Comparison of ENCODE assay signal across 11 cellular contexts in the genomic region with DNA sequence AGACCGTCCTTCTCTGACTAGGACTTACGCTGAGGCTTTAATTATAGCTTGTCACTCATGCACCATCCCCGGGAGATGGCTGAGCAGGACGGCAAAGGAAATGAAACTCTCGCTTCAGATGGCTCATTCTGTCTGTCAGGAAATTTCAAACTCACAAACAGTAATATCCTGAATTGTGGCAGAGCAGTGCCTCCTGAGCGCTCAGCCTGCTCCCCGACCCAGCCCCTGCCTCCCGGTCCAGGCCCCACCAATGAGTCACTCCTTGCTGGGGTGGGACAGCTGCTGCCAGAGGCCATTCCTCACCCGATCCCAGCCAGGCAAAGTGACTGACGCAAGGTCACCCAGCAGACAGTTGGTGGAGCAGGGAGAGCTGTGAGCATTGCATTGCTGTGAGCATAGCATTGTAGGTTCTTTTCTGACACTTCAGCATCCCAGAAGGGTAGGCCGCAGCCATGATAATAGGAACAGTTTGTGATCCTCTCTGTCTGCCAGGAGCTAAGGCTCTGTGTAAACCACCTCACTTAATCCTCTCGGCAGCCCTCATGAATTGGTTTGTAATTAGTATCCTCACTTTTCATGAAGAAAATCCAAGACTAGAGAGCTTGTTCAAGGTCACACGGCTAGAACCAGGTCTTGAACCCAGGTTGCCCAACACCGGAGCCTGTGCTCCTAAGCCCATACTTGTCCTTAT. TPM values are rescaled to one million over a fixed set of nuclear protein-coding genes. Genes with fewer than 3 reads are reported as not detected.
A peak's percentile ranks its signal among the peaks of the same experiment; 100 is the strongest.
DNase-seq lines count a peak whose midpoint lies in the region; ATAC-seq, FAIRE-seq and TF ChIP-seq lines count a peak whose summit lies in the region.
"Had no signal": no experiment of that assay in that cellular context is flagged by ENCODE, and none has a peak within 500 bp of the region (broad histone marks: within the 10 kb centered on the region; RNA-seq: fewer than 3 reads in every experiment).

No MANE protein-coding gene starts in this region.

- H3K4me3 ChIP-seq in GM12878, result no peak overlapping the region; the same call in 1 of the 2 replicates
- H3K4me3 ChIP-seq in upper lobe of right lung, result no peak overlapping the region

- in situ Hi-C loops in ACHN (cut with HindIII; ENCODE audit: low pct_ligation_motif_present, low pct_unique_long_range_greater_than_20kb, low sequenced_read_pairs), result no loop called here
- in situ Hi-C loops in GM12878 (cut with MboI), result no loop called here

- peak; percentile 74 for ATAC-seq in HG03342 (IDR thresholded peaks at IDR 0.05; ENCODE audit: unreplicated experiment)
- peak; percentile 87 for ATAC-seq in GM12878
- ATAC-seq in GM18861 (IDR thresholded peaks at IDR 0.05; ENCODE audit: unreplicated experiment), result no peak
- no peak for ATAC-seq in upper lobe of right lung
- ATAC-seq: natural killer cell had no signal

- WGBS in GM12878 (ENCODE audit: insufficient coverage, insufficient replicate concordance, low lambda C conversion rate, missing lambda C conversion rate), result 32% methylated on average over 14 of the region's 14 CpGs

- BruUV-seq in GM12878 (replicated peaks; lab: Mats Ljungman, UMichigan), result no TSS peak

- DNase-seq in ACHN (peak; percentile 5), GM19239 (ENCODE audit: insufficient read length, low spot score) (peak; percentile 49), GM12878 (ENCODE audit: low read depth, low spot score) (peak; percentile 32), upper lobe of right lung (no peak), GF-D8 (lab: John Stamatoyannopoulos, UW) (no peak)
- no peak for DNase-seq in stimulated activated CD4-positive, alpha-beta T cell treated with anti-CD3 and anti-CD28 coated beads, Interleukin-2, amount 100 ng/mL, for 48 hours
- DNase-seq: amygdala, natural killer cell had no signal

- SMC1A ChIA-PET in GM12878 (lab: Charles Lee; ENCODE audit: uncharacterized antibody, unreplicated experiment), result interaction anchor here (0.5 to 1.3 kb wide), 4 partner anchors 15 to 589 kb away, joined by 3 to 4 read pairs (median 3); no protein-coding TSS in a partner anchor

- FAIRE-seq in GM19239 (lab: Jason Lieb, UNC) (peak; percentile 91), GM12878 (lab: Jason Lieb, UNC) (peak; percentile 84)

- TF ChIP-seq POLR2A in GM12878 (IDR thresholded peaks at IDR 0.05; ENCODE audit: low read depth, low read length), result no peak

- H3K27ac ChIP-seq in GM12878 (ENCODE audit: control insufficient read depth, insufficient read depth) (no peak overlapping the region), upper lobe of right lung (no peak overlapping the region)

- H2AFZ ChIP-seq in GM12878 (ENCODE audit: control insufficient read depth, low read depth, low read length), result no peak overlapping the region; the same call in 1 of the 2 replicates

- H4K20me1 ChIP-seq in GM12878 (ENCODE audit: control insufficient read depth, insufficient read depth), result no peaks in the 10 kb centered on the region; the same call in 1 of the 2 replicates

- intact Hi-C loops in GM12878 (cut with micrococcal nuclease; ENCODE audit: unreplicated experiment) (no loop called here), upper lobe of right lung (cut with DNase I) (no loop called here)

- TF ChIP-seq CTCF in GM12878 (IDR thresholded peaks at IDR 0.05 in 2 of 3, conservative IDR thresholded peaks at IDR 0.05 in 1 of 3; ENCODE audit: control insufficient read depth in 2 of 3, extremely low read depth in 1 of 3, insufficient read depth in 1 of 3, low read depth in 3 of 3, low read length in 3 of 3) (no peak), upper lobe of right lung (IDR thresholded peaks at IDR 0.05) (no peak)

- H3K27me3 ChIP-seq in GM12878 (replicated peaks in 1 of 2; ENCODE audit: control insufficient read depth in 2 of 2, insufficient read depth in 2 of 2, low read length in 1 of 2) (no peaks in the 10 kb centered on the region; a peak in 1 of 4 replicates), upper lobe of right lung (no peaks in the 10 kb centered on the region)

- TF ChIP-seq RAD21 in GM12878 (IDR thresholded peaks at IDR 0.05; ENCODE audit: insufficient read depth, low read depth, low read length), result no peak

- no peaks in the 10 kb centered on the region for H3K36me3 ChIP-seq in GM12878 (ENCODE audit: control insufficient read depth in 2 of 2, insufficient read depth in 2 of 2, low read length in 1 of 2)
- H3K36me3 ChIP-seq in upper lobe of right lung, result no peaks in the 10 kb centered on the region

- H3K9ac ChIP-seq in GM12878 (ENCODE audit: control insufficient read depth, insufficient read depth, low read length), result no peak overlapping the region

- RAD21 ChIA-PET in GM12878 (lab: Charles Lee; ENCODE audit: unreplicated experiment), result interaction anchor here (1.7 kb wide), 1 partner anchor 24 kb away, joined by 5 read pairs; no protein-coding TSS in a partner anchor

- CTCF ChIA-PET in GM12878 (lab: Yijun Ruan, JAX), result interaction anchor here (0.8 to 1.5 kb wide), 4 partner anchors 12 to 109 kb away, joined by 3 to 4 read pairs (median 4); no protein-coding TSS in a partner anchor

- no peak for TF ChIP-seq EP300 in GM12878 (IDR thresholded peaks at IDR 0.05; ENCODE audit: borderline replicate concordance in 1 of 2, control insufficient read depth in 1 of 2, low read depth in 2 of 2, low read length in 2 of 2)

- H3K79me2 ChIP-seq in GM12878 (ENCODE audit: control insufficient read depth, insufficient read depth, low read length), result no peaks in the 10 kb centered on the region

- H3K4me1 ChIP-seq in GM12878 (ENCODE audit: control insufficient read depth, insufficient read depth, low read length), result peaks cover 18% of the 10 kb centered on the region
- H3K4me1 ChIP-seq in upper lobe of right lung, result no peaks in the 10 kb centered on the region

- peak overlapping the region; percentile 82 for H3K4me2 ChIP-seq in GM12878 (ENCODE audit: control insufficient read depth, insufficient read depth)

- H3K9me3 ChIP-seq in GM12878 (replicated peaks; ENCODE audit: control insufficient read depth, insufficient read depth, low read length) (no peaks in the 10 kb centered on the region), upper lobe of right lung (no peaks in the 10 kb centered on the region)

- POLR2A ChIA-PET in GM12878 (lab: Charles Lee), result interaction anchor here (1.0 kb wide), 1 partner anchor 138 kb away, joined by 4 read pairs; no protein-coding TSS in a partner anchor

TF ChIP-seq in GM12878, 131 proteins besides CTCF, POLR2A, EP300 and RAD21:
- peak; percentile 87 for TF ChIP-seq PKNOX1 (IDR thresholded peaks at IDR 0.05)
- TF ChIP-seq RELA (IDR thresholded peaks at IDR 0.05; ENCODE audit: borderline replicate concordance, partially characterized antibody), result no peak
- peak in 1 of 2 experiments; percentile 19; a peak in 1 of 4 replicates for TF ChIP-seq ETV6 (conservative IDR thresholded peaks at IDR 0.05 in 1 of 2, IDR thresholded peaks at IDR 0.05 in 1 of 2; ENCODE audit: borderline replicate concordance in 1 of 2, low read depth in 1 of 2)
- peak; percentile 77 for TF ChIP-seq PBX3 (IDR thresholded peaks at IDR 0.05; ENCODE audit: insufficient replicate concordance, low read depth, low read length)
- peak; percentile 59 for TF ChIP-seq SPI1 (IDR thresholded peaks at IDR 0.05; ENCODE audit: borderline replicate concordance, insufficient read depth, low read depth, low read length)
- TF ChIP-seq PML (IDR thresholded peaks at IDR 0.05; ENCODE audit: low read length), result no peak
- TF ChIP-seq KAT2A (conservative IDR thresholded peaks at IDR 0.05; ENCODE audit: control insufficient read depth, low read depth, low read length), result no peak
- no peak for TF ChIP-seq NR2C2 (IDR thresholded peaks at IDR 0.05; ENCODE audit: borderline replicate concordance, control insufficient read depth, insufficient read length, low read depth)
- TF ChIP-seq IKZF1 (conservative IDR thresholded peaks at IDR 0.05), result 0 out of 2 replicates have a peak, but pooled peaks have one; percentile 19
- TF ChIP-seq EED (IDR thresholded peaks at IDR 0.05; ENCODE audit: low read depth), result peak; percentile 26
- no peak for TF ChIP-seq HDAC2 (IDR thresholded peaks at IDR 0.05)

RNA-seq across cellular contexts. Expression of gene CCDC182, which starts 20.9 kb away (rescaled TPM):
- not detected in 2 replicates for total RNA-seq in GM12878 (2013; cell fraction: nucleolus; rRNA removed)
- not detected in 2 replicates for total RNA-seq in GM12878 (2014; rRNA removed)
- total RNA-seq in GM12878 (2014; rRNA removed; fragmentation: Illumina TruSeq; extraction: Trizol), result not detected in 2 replicates
- not detected in 2 replicates for total RNA-seq in GM12878 (2021)
- not detected for polyA plus RNA-seq in GM12878 (2011; ENCODE audit: low read depth)
- polyA plus RNA-seq in GM12878 (2011; rRNA removed), result not detected in 2 replicates
- polyA plus RNA-seq in GM12878 (2011; cell fraction: cytosol; rRNA removed), result not detected in 2 replicates
- polyA plus RNA-seq in GM12878 (2011; cell fraction: nucleus; rRNA removed), result not detected in 2 replicates
- polyA plus RNA-seq in GM12878 (2012), result not detected in 2 replicates
- not detected in 2 replicates for polyA plus RNA-seq in GM12878 (2014; fragmentation: Illumina TruSeq; extraction: Trizol)
- not detected for polyA plus RNA-seq in GM12878 (2014; fragmentation: Nextera tagmentation; extraction: Ambion mirVana)
- not detected in 2 replicates for polyA plus RNA-seq in GM12878 (2014; rRNA removed)
- not detected for polyA plus RNA-seq in GM12878 (2016; fragmentation: Nextera tagmentation; extraction: Ambion mirVana)
- polyA minus RNA-seq in GM12878 (2011; rRNA and poly(A)+ RNA removed), result not detected in 2 replicates
- not detected in 2 replicates for polyA minus RNA-seq in GM12878 (2011; cell fraction: cytosol; rRNA and poly(A)+ RNA removed)
- polyA minus RNA-seq in GM12878 (2011; cell fraction: nucleus; rRNA and poly(A)+ RNA removed), result not detected in 2 replicates
- not detected for total RNA-seq in upper lobe of right lung
- total RNA-seq: natural killer cell had no signal
- polyA plus RNA-seq: BJ had no signal

Comparison
In these comparisons a context has a peak if more than half of its experiments do, and no peak if none do; other contexts are left out.
1. DNase-seq: peak in ACHN (single experiment), GM19239 (single experiment) and GM12878 (single experiment); none in stimulated activated CD4-positive, alpha-beta T cell treated with anti-CD3 and anti-CD28 coated beads, Interleukin-2, amount 100 ng/mL, for 48 hours (0 of 2), upper lobe of right lung (single experiment) and GF-D8 (single experiment).
2. ATAC-seq: peak in HG03342 (single experiment) and GM12878 (single experiment); none in GM18861 (single experiment) and upper lobe of right lung (single experiment).